1 cellular context compared by ENCODE assay signal in genomic region chr15:64810499-64811326, GRCh38.
TF ChIP-seq lines count a peak whose summit lies in the region.

No MANE protein-coding gene starts in this region.

TF ChIP-seq in WTC11, 78 proteins besides CTCF, POLR2A, EP300 and RAD21 (continued from another document):
- TF ChIP-seq PRDM15 (CRISPR knock-in tag; IDR thresholded peaks at IDR 0.05) (peak; percentile 98), USF2 (CRISPR knock-in tag; IDR thresholded peaks at IDR 0.05) (0 out of 2 replicates have a peak, but pooled peaks have one; percentile 23), KAT7 (CRISPR knock-in tag; IDR thresholded peaks at IDR 0.05; ENCODE audit: borderline replicate concordance) (0 out of 2 replicates have a peak, but pooled peaks have one; percentile 51), FOXP1 (CRISPR knock-in tag; IDR thresholded peaks at IDR 0.05; ENCODE audit: borderline replicate concordance) (no peak), HMGXB4 (CRISPR knock-in tag; IDR thresholded peaks at IDR 0.05) (no peak), E2F1 (CRISPR knock-in tag; IDR thresholded peaks at IDR 0.05) (no peak), SOX15 (CRISPR knock-in tag; IDR thresholded peaks at IDR 0.05) (no peak), MAX (CRISPR knock-in tag; IDR thresholded peaks at IDR 0.05) (peak; percentile 31; the same call in 1 of the 2 replicates), TP53 (CRISPR knock-in tag; IDR thresholded peaks at IDR 0.05) (no peak; the same call in 1 of the 2 replicates), E2F5 (CRISPR knock-in tag; IDR thresholded peaks at IDR 0.05) (no peak), NR1H2 (CRISPR knock-in tag; IDR thresholded peaks at IDR 0.05) (no peak), MLX (CRISPR knock-in tag; IDR thresholded peaks at IDR 0.05) (no peak), TEAD4 (CRISPR knock-in tag; IDR thresholded peaks at IDR 0.05) (peak; percentile 12; the same call in 1 of the 2 replicates), EMX1 (CRISPR knock-in tag; IDR thresholded peaks at IDR 0.05) (no peak), ZNF281 (CRISPR knock-in tag; IDR thresholded peaks at IDR 0.05) (0 out of 2 replicates have a peak, but pooled peaks have one; percentile 55), NFATC4 (CRISPR knock-in tag; IDR thresholded peaks at IDR 0.05) (no peak), GABPB1 (CRISPR knock-in tag; IDR thresholded peaks at IDR 0.05) (no peak), ATF6 (CRISPR knock-in tag; IDR thresholded peaks at IDR 0.05) (no peak), SMAD4 (CRISPR knock-in tag; IDR thresholded peaks at IDR 0.05) (no peak), STAT6 (CRISPR knock-in tag; conservative IDR thresholded peaks at IDR 0.05; ENCODE audit: low read depth) (no peak)
